11 cellular contexts compared by ENCODE assay signal in genomic region chr2:241966671-241967070, GRCh38.
DNase-seq lines count a peak whose midpoint lies in the region; ATAC-seq, FAIRE-seq and TF ChIP-seq lines count a peak whose summit lies in the region.
"Had no signal": no experiment of that assay in that cellular context is flagged by ENCODE, and none has a peak within 500 bp of the region (broad histone marks: within the 10 kb centered on the region; RNA-seq: fewer than 3 reads in every experiment).

No MANE protein-coding gene starts in this region.

- no peak overlapping the region for H3K27ac ChIP-seq in HepG2 (ENCODE audit: extremely low read length, insufficient read depth, low read length)
- no peak overlapping the region for H3K27ac ChIP-seq in trophoblast cell (ENCODE audit: low read depth, low read length)

- H3K23ac ChIP-seq in trophoblast cell (ENCODE audit: low read length) = no peak overlapping the region

- no peaks in the 10 kb centered on the region for H3K79me1 ChIP-seq in trophoblast cell (ENCODE audit: low read length)

- no peaks in the 10 kb centered on the region for H3K9me3 Mint-ChIP-seq in activated B cell treated with CpG ODN at 0.5 μM for 24 hours
- peaks cover 8 to 17% of the 10 kb centered on the region in 2 donors for H3K9me3 Mint-ChIP-seq in stimulated activated naive CD8-positive, alpha-beta T cell treated with anti-CD3 and anti-CD28 coated beads, Interleukin-15, amount 100 ng/mL, for 72 hours

- no peak overlapping the region for H2BK12ac ChIP-seq in trophoblast cell (ENCODE audit: low read length)

- H3K4me3 ChIP-seq in HepG2 (replicated peaks in 1 of 3; ENCODE audit: insufficient read depth in 1 of 3, low read depth in 2 of 3, low read length in 3 of 3) = no peak overlapping the region
- no peak overlapping the region for H3K4me3 ChIP-seq in trophoblast cell (ENCODE audit: low read depth, low read length)
- H3K4me3 ChIP-seq: body of pancreas had no signal

- in situ Hi-C loops in HepG2 (cut with HindIII; ENCODE audit: extremely low pct_ligation_motif_present, low pct_unique_long_range_greater_than_20kb) (no loop called here), GM13976 (cut with MboI; ENCODE audit: low sequenced_read_pairs, unreplicated experiment) (no loop called here)

- H3K9me3 ChIP-seq in HepG2 (ENCODE audit: low read length) (no peaks in the 10 kb centered on the region), trophoblast cell (ENCODE audit: insufficient read depth, low read depth, low read length) (peaks cover 13% of the 10 kb centered on the region)
- H3K9me3 ChIP-seq: body of pancreas had no signal

- H4K8ac ChIP-seq in trophoblast cell (ENCODE audit: low read depth, low read length) = no peak overlapping the region

- H3K79me2 ChIP-seq in HepG2 (ENCODE audit: insufficient read depth, low read length) = no peaks in the 10 kb centered on the region
- no peaks in the 10 kb centered on the region for H3K79me2 ChIP-seq in trophoblast cell (ENCODE audit: control insufficient read depth, insufficient read depth, low read length, poor library complexity)

- H3K4me2 ChIP-seq in HepG2 (ENCODE audit: low read depth, low read length) (peak overlapping the region; percentile 98; the same call in 1 of the 2 replicates), trophoblast cell (ENCODE audit: low read length) (no peak overlapping the region)

- FAIRE-seq in HepG2 (lab: Jason Lieb, UNC) = no peak
- FAIRE-seq: endometrium had no signal

- intact Hi-C loops in activated B cell treated with CpG ODN at 0.5 μM for 24 hours (cut with micrococcal nuclease) = loop anchor here (5.0 kb wide), 1 partner anchor 121 kb away; no protein-coding TSS in a partner anchor
- intact Hi-C loops in HepG2 (cut with micrococcal nuclease; ENCODE audit: unreplicated experiment) = no loop called here

- H3K27ac Mint-ChIP-seq in activated B cell treated with CpG ODN at 0.5 μM for 24 hours = peak overlapping the region; percentile 79
- peak overlapping the region; percentile 96 for H3K27ac Mint-ChIP-seq in stimulated activated naive CD8-positive, alpha-beta T cell treated with anti-CD3 and anti-CD28 coated beads, Interleukin-15, amount 100 ng/mL, for 72 hours

- no peak overlapping the region for H3K4ac ChIP-seq in trophoblast cell (ENCODE audit: low read depth, low read length)

- no peak overlapping the region for H2BK120ac ChIP-seq in trophoblast cell (ENCODE audit: insufficient read depth, low read length, poor library complexity)

- H3K27me3 ChIP-seq in HepG2 (ENCODE audit: control insufficient read depth in 1 of 2, insufficient read depth in 2 of 2, low read length in 2 of 2) (peaks cover 5 to 22% of the 10 kb centered on the region in 2 experiments; a peak in 4 of 5 replicates), trophoblast cell (ENCODE audit: insufficient read depth, low read length) (no peaks in the 10 kb centered on the region)
- H3K27me3 ChIP-seq: body of pancreas had no signal

- no peaks in the 10 kb centered on the region for H3K27me3 Mint-ChIP-seq in activated B cell treated with CpG ODN at 0.5 μM for 24 hours
- H3K27me3 Mint-ChIP-seq in stimulated activated naive CD8-positive, alpha-beta T cell treated with anti-CD3 and anti-CD28 coated beads, Interleukin-15, amount 100 ng/mL, for 72 hours = no peaks in the 10 kb centered on the region

- H3K4me1 ChIP-seq in HepG2 (ENCODE audit: insufficient read depth, low read length) (peaks cover 14% of the 10 kb centered on the region), trophoblast cell (ENCODE audit: control insufficient read depth in 1 of 2, insufficient read depth in 2 of 2, low read length in 2 of 2) (peaks cover 2 to 13% of the 10 kb centered on the region in 2 experiments)

- H3K14ac ChIP-seq in trophoblast cell (ENCODE audit: low read length) = no peak overlapping the region

- 64% methylated on average over 7 of the region's 7 CpGs for WGBS in HepG2 (ENCODE audit: low lambda C conversion rate)
- no CpG with 5 or more reads among the region's 7 CpGs for WGBS in trophoblast cell (ENCODE audit: extremely low coverage, insufficient coverage, insufficient read length)

- no peak for TF ChIP-seq RAD21 in HepG2 (CRISPR knock-in tag; IDR thresholded peaks at IDR 0.05)

- H2BK5ac ChIP-seq in trophoblast cell (ENCODE audit: low read depth, low read length, poor library complexity) = no peak overlapping the region

- peaks cover 60% of the 10 kb centered on the region for H3K4me1 Mint-ChIP-seq in activated B cell treated with CpG ODN at 0.5 μM for 24 hours
- peaks cover 25% of the 10 kb centered on the region for H3K4me1 Mint-ChIP-seq in stimulated activated naive CD8-positive, alpha-beta T cell treated with anti-CD3 and anti-CD28 coated beads, Interleukin-15, amount 100 ng/mL, for 72 hours

- ATAC-seq in activated B cell treated with CpG ODN at 0.5 μM for 24 hours (ENCODE audit: low read depth) = no peak
- no peak for ATAC-seq in HepG2
- no peak for ATAC-seq in stimulated activated naive CD8-positive, alpha-beta T cell treated with anti-CD3 and anti-CD28 coated beads, Interleukin-15, amount 100 ng/mL, for 72 hours
- ATAC-seq in HG03280 (IDR thresholded peaks at IDR 0.05; ENCODE audit: unreplicated experiment) = no peak

- no peak overlapping the region for H4K91ac ChIP-seq in trophoblast cell (ENCODE audit: low read depth, low read length)

- peak; percentile 11 for DNase-seq in stimulated activated CD4-positive, alpha-beta T cell treated with anti-CD3 and anti-CD28 coated beads, Interleukin-2, amount 100 ng/mL, for 4 hours (ENCODE audit: low read depth)
- DNase-seq in stimulated activated CD4-positive, alpha-beta T cell treated with anti-CD3 and anti-CD28 coated beads, Interleukin-4, amount 100 ng/mL, for 1 hour = no peak
- DNase-seq in activated B cell treated with CpG ODN at 0.5 μM for 24 hours (no peak), HepG2 (ENCODE audit: low spot score) (no peak), trophoblast cell (no peak), GM13976 (ENCODE audit: low spot score) (no peak)
- no peak for DNase-seq in stimulated activated naive CD8-positive, alpha-beta T cell treated with anti-CD3 and anti-CD28 coated beads, Interleukin-15, amount 100 ng/mL, for 72 hours
- DNase-seq: left ventricle myocardium superior had no signal

- H3K4me3 Mint-ChIP-seq in activated B cell treated with CpG ODN at 0.5 μM for 24 hours = peak overlapping the region; percentile 75
- H3K4me3 Mint-ChIP-seq in stimulated activated naive CD8-positive, alpha-beta T cell treated with anti-CD3 and anti-CD28 coated beads, Interleukin-15, amount 100 ng/mL, for 72 hours = peak overlapping the region; percentile 85 to 90

- no peak overlapping the region for H2AK5ac ChIP-seq in trophoblast cell (ENCODE audit: low read length)

- no peak overlapping the region for H4K12ac ChIP-seq in trophoblast cell (ENCODE audit: low read depth, low read length)

- TF ChIP-seq EP300 in HepG2 (IDR thresholded peaks at IDR 0.05; ENCODE audit: low read depth in 2 of 2, low read length in 2 of 2) = no peak
- TF ChIP-seq EP300 in HepG2 (CRISPR knock-in tag; IDR thresholded peaks at IDR 0.05; ENCODE audit: borderline replicate concordance) = no peak

- no peak overlapping the region for H3K18ac ChIP-seq in trophoblast cell (ENCODE audit: low read length)

- no TSS peak for BruUV-seq in HepG2 (replicated peaks; lab: Mats Ljungman, UMichigan)

- TF ChIP-seq CTCF in activated B cell treated with CpG ODN at 0.5 μM for 24 hours (IDR thresholded peaks at IDR 0.05) (no peak), HepG2 (CRISPR knock-in tag; IDR thresholded peaks at IDR 0.05) (no peak), GM13976 (IDR thresholded peaks at IDR 0.05; ENCODE audit: borderline replicate concordance, control extremely low read depth, extremely low read depth, insufficient read depth, missing control alignments) (no peak)

- POLR2A ChIA-PET in activated B cell treated with CpG ODN at 0.5 μM for 24 hours (lab: Charles Lee) (interaction anchor here (0.9 kb wide), 1 partner anchor 22 kb away, joined by 3 read pairs; no protein-coding TSS in a partner anchor), HepG2 (lab: Yijun Ruan, JAX) (no interaction called here)

- H3K9ac ChIP-seq in HepG2 (ENCODE audit: insufficient read depth, low read depth, low read length) (no peak overlapping the region), trophoblast cell (ENCODE audit: low read length) (no peak overlapping the region)

- H3K36me3 Mint-ChIP-seq in activated B cell treated with CpG ODN at 0.5 μM for 24 hours (ENCODE audit: low read depth) = peaks cover 14% of the 10 kb centered on the region

- CTCF ChIA-PET in activated B cell treated with CpG ODN at 0.5 μM for 24 hours (lab: Charles Lee) (interaction anchor here (3.0 kb wide), 1 partner anchor 16 kb away, joined by 17 read pairs; no protein-coding TSS in a partner anchor), HepG2 (lab: Yijun Ruan, JAX; ENCODE audit: low intra/inter-chr PET ratio, low total read pairs) (no interaction called here)

- no peaks in the 10 kb centered on the region for H3K36me3 ChIP-seq in HepG2 (replicated peaks in 1 of 2; ENCODE audit: control insufficient read depth in 1 of 2, insufficient read depth in 2 of 2, low read length in 2 of 2)
- no peaks in the 10 kb centered on the region for H3K36me3 ChIP-seq in trophoblast cell (ENCODE audit: control insufficient read depth in 1 of 2, insufficient read depth in 2 of 2, low read length in 2 of 2)

- H2AFZ ChIP-seq in HepG2 (ENCODE audit: low read length) (no peak overlapping the region), trophoblast cell (ENCODE audit: insufficient read depth, low read length, poor library complexity) (no peak overlapping the region)

- no peak for TF ChIP-seq POLR2A in HepG2 (IDR thresholded peaks at IDR 0.05; ENCODE audit: insufficient read depth in 1 of 2, low read depth in 2 of 2, low read length in 2 of 2)

- no peaks in the 10 kb centered on the region for H4K20me1 ChIP-seq in HepG2 (ENCODE audit: insufficient read depth, low read length)

TF ChIP-seq in HepG2, 621 proteins besides CTCF, POLR2A, EP300 and RAD21:
- TF ChIP-seq MAFK (conservative IDR thresholded peaks at IDR 0.05 in 1 of 2, IDR thresholded peaks at IDR 0.05 in 1 of 2; ENCODE audit: low read length in 2 of 2) = peak; percentile 22 to 40; a peak in 1 of 4 replicates
- TF ChIP-seq ZFP82 (CRISPR knock-in tag; IDR thresholded peaks at IDR 0.05; ENCODE audit: borderline replicate concordance) = no peak
TF ChIP-seq in HepG2: peak in this region for 1.
